ENCODE assay signal across 18 cellular contexts in the genomic region with DNA sequence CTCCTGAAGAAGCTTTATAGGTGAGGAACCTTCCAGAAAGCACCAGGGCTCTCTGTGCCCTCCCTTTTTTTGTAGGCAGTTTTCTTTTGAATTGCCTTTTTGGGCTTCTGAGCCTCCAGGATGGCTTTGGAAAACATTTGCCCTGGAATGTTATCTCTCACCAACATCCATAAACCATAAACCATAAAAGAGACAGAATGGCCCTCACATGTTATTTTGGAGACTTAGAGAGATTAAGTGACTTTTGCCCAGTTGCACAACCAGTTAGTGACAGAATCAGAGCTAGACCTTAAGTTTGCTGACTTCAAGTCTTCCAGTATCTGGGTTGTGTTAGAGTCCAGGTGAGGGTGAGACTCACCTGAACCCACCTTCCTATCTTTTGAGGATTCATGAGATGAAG.
"Had no signal": no experiment of that assay in that cellular context is flagged by ENCODE, and none has a peak within 500 bp of the region (broad histone marks: within the 10 kb centered on the region; RNA-seq: fewer than 3 reads in every experiment).

No MANE protein-coding gene starts in this region.

- H3K4me1 Mint-ChIP-seq: central memory CD8-positive, alpha-beta T cell had no signal

- DNase-seq: effector memory CD8-positive, alpha-beta T cell; esophagus squamous epithelium; foreskin keratinocyte; naive thymus-derived CD4-positive, alpha-beta T cell; spleen; stimulated activated CD4-positive, alpha-beta T cell treated with anti-CD3 and anti-CD28 coated beads, Interleukin-15, amount 100 ng/mL, for 24 hours; stimulated activated CD4-positive, alpha-beta T cell treated with anti-CD3 and anti-CD28 coated beads, Interleukin-1b, Interleukin-23, amount 100 ng/mL, for 48 hours; stimulated activated CD4-positive, alpha-beta T cell treated with anti-CD3 and anti-CD28 coated beads, Interleukin-4, amount 100 ng/mL, for 4 hours; stimulated activated naive CD4-positive, alpha-beta T cell; stomach had no signal

- H3K27ac Mint-ChIP-seq: dendritic cell treated with granulocyte-macrophage colony-stimulating factor and Interleukin-4, amounts not matched to agents 40 ng/mL and 50 ng/mL, for 4 days; effector memory CD8-positive, alpha-beta T cell; naive thymus-derived CD4-positive, alpha-beta T cell; type B pancreatic cell had no signal

- H3K27me3 ChIP-seq: esophagus squamous epithelium, foreskin keratinocyte, neutrophil, spleen, stomach had no signal

- ATAC-seq: effector memory CD8-positive, alpha-beta T cell; naive thymus-derived CD4-positive, alpha-beta T cell had no signal

- H3K4me3 Mint-ChIP-seq: central memory CD8-positive, alpha-beta T cell; dendritic cell treated with granulocyte-macrophage colony-stimulating factor and Interleukin-4, amounts not matched to agents 40 ng/mL and 50 ng/mL, for 4 days; effector memory CD8-positive, alpha-beta T cell; naive thymus-derived CD4-positive, alpha-beta T cell had no signal

- H3K27ac ChIP-seq: esophagus squamous epithelium, foreskin keratinocyte, neutrophil, spleen, stomach, thoracic aorta had no signal

- FAIRE-seq: colon, kidney, urothelium cell line had no signal

- H3K27me3 Mint-ChIP-seq: central memory CD8-positive, alpha-beta T cell; dendritic cell treated with granulocyte-macrophage colony-stimulating factor and Interleukin-4, amounts not matched to agents 40 ng/mL and 50 ng/mL, for 4 days; effector memory CD8-positive, alpha-beta T cell; naive thymus-derived CD4-positive, alpha-beta T cell; type B pancreatic cell had no signal

- H3K36me3 ChIP-seq: neutrophil, spleen, thoracic aorta had no signal

- H3K9me3 Mint-ChIP-seq: central memory CD8-positive, alpha-beta T cell; dendritic cell treated with granulocyte-macrophage colony-stimulating factor and Interleukin-4, amounts not matched to agents 40 ng/mL and 50 ng/mL, for 4 days; type B pancreatic cell had no signal

- H3K4me3 ChIP-seq: esophagus squamous epithelium, spleen, stomach, thoracic aorta had no signal

- H3K9me3 ChIP-seq: esophagus squamous epithelium, neutrophil, stomach, thoracic aorta had no signal

- H3K4me1 ChIP-seq: esophagus squamous epithelium, foreskin keratinocyte had no signal
